In the genomic region with DNA sequence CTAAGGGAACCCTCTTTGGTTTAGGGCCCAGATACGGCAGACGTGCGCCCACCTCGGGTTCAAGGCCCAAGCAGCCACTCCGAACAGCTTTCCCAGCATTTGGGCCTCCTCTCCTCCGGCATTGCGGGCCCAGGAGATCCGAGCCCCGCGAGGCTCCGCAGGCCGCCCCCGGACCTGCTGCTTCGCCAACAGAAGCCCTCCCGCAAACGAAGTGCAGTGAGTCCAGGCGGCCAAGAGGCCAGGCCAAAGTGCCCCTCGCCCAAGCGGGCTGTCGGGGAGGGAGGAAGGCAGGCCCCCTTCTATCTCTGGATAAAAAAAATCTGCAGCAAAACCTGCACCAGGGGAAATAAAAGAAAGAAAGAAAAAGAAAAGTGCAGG, we compare ENCODE assay signal across 18 cellular contexts. TPM values are rescaled to one million over a fixed set of nuclear protein-coding genes. Genes with fewer than 3 reads are reported as not detected.
DNase-seq lines count a peak whose midpoint lies in the region; ATAC-seq and TF ChIP-seq lines count a peak whose summit lies in the region.
"Had no signal": no experiment of that assay in that cellular context is flagged by ENCODE, and none has a peak within 500 bp of the region (broad histone marks: within the 10 kb centered on the region; RNA-seq: fewer than 3 reads in every experiment).

No MANE protein-coding gene starts in this region.

- H3K4me3 Mint-ChIP-seq in activated naive CD4-positive, alpha-beta T cell treated with anti-CD3 and anti-CD28 coated beads, Interleukin-2, amount 50 U/mL, for 24 hours: peak overlapping the region; percentile 73
- H3K4me3 Mint-ChIP-seq in activated naive CD4-positive, alpha-beta T cell treated with anti-CD3 and anti-CD28 coated beads for 36 hours: no peak overlapping the region
- H3K4me3 Mint-ChIP-seq in central memory CD8-positive, alpha-beta T cell: peak overlapping the region; percentile 75
- peak overlapping the region; percentile 91 for H3K4me3 Mint-ChIP-seq in natural killer cell

- peak overlapping the region in 3 of 5 donors; percentile 22 to 50 (median 35) for H3K9ac ChIP-seq in subcutaneous abdominal adipose tissue (ENCODE audit: low read length in 5 of 5)

- H3K36me3 ChIP-seq in subcutaneous abdominal adipose tissue (ENCODE audit: control insufficient read depth in 5 of 5, insufficient read depth in 5 of 5, low read length in 5 of 5): no peaks in the 10 kb centered on the region
- H3K36me3 ChIP-seq: vagina had no signal

- peaks cover 73% of the 10 kb centered on the region for H3K27me3 Mint-ChIP-seq in activated naive CD4-positive, alpha-beta T cell treated with anti-CD3 and anti-CD28 coated beads, Interleukin-2, amount 50 U/mL, for 24 hours
- H3K27me3 Mint-ChIP-seq in activated naive CD4-positive, alpha-beta T cell treated with anti-CD3 and anti-CD28 coated beads for 36 hours (ENCODE audit: low read depth): peaks cover 85% of the 10 kb centered on the region
- peaks cover 98% of the 10 kb centered on the region for H3K27me3 Mint-ChIP-seq in central memory CD8-positive, alpha-beta T cell
- H3K27me3 Mint-ChIP-seq in natural killer cell (ENCODE audit: low read depth in 2 of 2): peaks cover 75 to 77% of the 10 kb centered on the region in 2 donors

- peak overlapping the region; percentile 30 for H3K27ac ChIP-seq in subcutaneous abdominal adipose tissue (ENCODE audit: low read depth, low read length)
- H3K27ac ChIP-seq: vagina had no signal

- CTCF ChIA-PET in activated naive CD4-positive, alpha-beta T cell treated with anti-CD3 and anti-CD28 coated beads for 36 hours (lab: Charles Lee): no interaction called here

- no peaks in the 10 kb centered on the region for H3K9me3 Mint-ChIP-seq in activated naive CD4-positive, alpha-beta T cell treated with anti-CD3 and anti-CD28 coated beads, Interleukin-2, amount 50 U/mL, for 24 hours
- H3K9me3 Mint-ChIP-seq in activated naive CD4-positive, alpha-beta T cell treated with anti-CD3 and anti-CD28 coated beads for 36 hours: no peaks in the 10 kb centered on the region
- H3K9me3 Mint-ChIP-seq in central memory CD8-positive, alpha-beta T cell: no peaks in the 10 kb centered on the region
- no peaks in the 10 kb centered on the region for H3K9me3 Mint-ChIP-seq in natural killer cell

- intact Hi-C loops in activated naive CD4-positive, alpha-beta T cell treated with anti-CD3 and anti-CD28 coated beads for 36 hours (cut with micrococcal nuclease): loop anchor here (10.0 kb wide), 1 partner anchor 1027 kb away; a partner anchor contains a TSS
- intact Hi-C loops in natural killer cell (cut with micrococcal nuclease): no loop called here

- DNase-seq in activated naive CD4-positive, alpha-beta T cell treated with anti-CD3 and anti-CD28 coated beads for 36 hours: no peak
- DNase-seq in central memory CD8-positive, alpha-beta T cell (ENCODE audit: low spot score in 2 of 2): no peak
- DNase-seq in natural killer cell (no peak), glomerular visceral epithelial cell (ENCODE audit: extremely low spot score) (no peak), DMS79 treated with DMSO at 0.1 percent for 48 hours (lab: John Stamatoyannopoulos, UW) (no peak)
- DNase-seq: activated CD8-positive, alpha-beta T cell treated with anti-CD3 and anti-CD28 coated beads, Interleukin-2, amount 10 ng/mL, durations not matched to agents 7 days and 5 days; kidney; NCI-H2081; NCI-H748 treated with DMSO at 0.1 percent for 48 hours; stimulated activated CD4-positive, alpha-beta T cell treated with anti-CD3 and anti-CD28 coated beads, Interleukin-2, amount 100 ng/mL, for 24 hours had no signal

- H3K9me3 ChIP-seq in subcutaneous abdominal adipose tissue (ENCODE audit: control insufficient read depth in 5 of 5, low read length in 5 of 5): no peaks in the 10 kb centered on the region
- H3K9me3 ChIP-seq: vagina had no signal

- H3K27me3 ChIP-seq in subcutaneous abdominal adipose tissue (ENCODE audit: control insufficient read depth in 5 of 5, insufficient read depth in 4 of 5, low read length in 5 of 5): peaks cover 0 to 65% (median 41%) of the 10 kb centered on the region in 5 donors

- TF ChIP-seq CTCF in natural killer cell (IDR thresholded peaks at IDR 0.05): no peak

- H3K27ac Mint-ChIP-seq in activated naive CD4-positive, alpha-beta T cell treated with anti-CD3 and anti-CD28 coated beads, Interleukin-2, amount 50 U/mL, for 24 hours: no peak overlapping the region
- H3K27ac Mint-ChIP-seq in activated naive CD4-positive, alpha-beta T cell treated with anti-CD3 and anti-CD28 coated beads for 36 hours: no peak overlapping the region
- no peak overlapping the region for H3K27ac Mint-ChIP-seq in central memory CD8-positive, alpha-beta T cell (ENCODE audit: low read depth)
- no peak overlapping the region for H3K27ac Mint-ChIP-seq in natural killer cell
- H3K27ac Mint-ChIP-seq: activated CD8-positive, alpha-beta T cell treated with anti-CD3 and anti-CD28 coated beads, Interleukin-2, amount 10 ng/mL, durations not matched to agents 7 days and 5 days had no signal

- peak overlapping the region; percentile 51 to 71 (median 60) for H3K4me3 ChIP-seq in subcutaneous abdominal adipose tissue (ENCODE audit: low read depth in 1 of 5, low read length in 5 of 5)

- peaks cover 31% of the 10 kb centered on the region for H3K4me1 Mint-ChIP-seq in activated naive CD4-positive, alpha-beta T cell treated with anti-CD3 and anti-CD28 coated beads, Interleukin-2, amount 50 U/mL, for 24 hours
- H3K4me1 Mint-ChIP-seq in activated naive CD4-positive, alpha-beta T cell treated with anti-CD3 and anti-CD28 coated beads for 36 hours (ENCODE audit: low read depth): peaks cover 23% of the 10 kb centered on the region
- peaks cover 13% of the 10 kb centered on the region for H3K4me1 Mint-ChIP-seq in central memory CD8-positive, alpha-beta T cell
- peaks cover 16 to 31% of the 10 kb centered on the region in 2 donors for H3K4me1 Mint-ChIP-seq in natural killer cell

- H3K36me3 Mint-ChIP-seq in activated naive CD4-positive, alpha-beta T cell treated with anti-CD3 and anti-CD28 coated beads, Interleukin-2, amount 50 U/mL, for 24 hours: no peaks in the 10 kb centered on the region
- H3K36me3 Mint-ChIP-seq in activated naive CD4-positive, alpha-beta T cell treated with anti-CD3 and anti-CD28 coated beads for 36 hours (ENCODE audit: low read depth): no peaks in the 10 kb centered on the region
- no peaks in the 10 kb centered on the region for H3K36me3 Mint-ChIP-seq in central memory CD8-positive, alpha-beta T cell (ENCODE audit: insufficient read depth)
- H3K36me3 Mint-ChIP-seq in natural killer cell: no peaks in the 10 kb centered on the region

- peaks cover 3 to 55% (median 49%) of the 10 kb centered on the region in 5 donors for H3K4me1 ChIP-seq in subcutaneous abdominal adipose tissue (ENCODE audit: control insufficient read depth in 5 of 5, insufficient read depth in 5 of 5, low read length in 5 of 5)

- ATAC-seq in central memory CD8-positive, alpha-beta T cell (replicated peaks; ENCODE audit: extremely low read depth, poor library complexity, severe bottlenecking): no peak
- ATAC-seq in natural killer cell (no peak), GM21515 (IDR thresholded peaks at IDR 0.05; ENCODE audit: unreplicated experiment) (no peak)
- ATAC-seq: activated CD8-positive, alpha-beta T cell treated with anti-CD3 and anti-CD28 coated beads, Interleukin-2, amount 10 ng/mL, durations not matched to agents 7 days and 5 days had no signal

RNA-seq across cellular contexts. Expression of a gene that starts 6.0 kb away (rescaled TPM):
- not detected for total RNA-seq in activated naive CD4-positive, alpha-beta T cell treated with anti-CD3 and anti-CD28 coated beads for 36 hours
- not detected for total RNA-seq in natural killer cell
- total RNA-seq: activated CD8-positive, alpha-beta T cell treated with anti-CD3 and anti-CD28 coated beads, Interleukin-2, amount 10 ng/mL, durations not matched to agents 7 days and 5 days; frontal cortex; mononuclear cell; pulmonary artery endothelial cell; RPMI7951; vagina had no signal
